ENCODE assay signal across 10 cellular contexts in genomic region chr11:32454993-32455392, GRCh38. TPM values are rescaled to one million over a fixed set of nuclear protein-coding genes. Genes with fewer than 3 reads are reported as not detected.
"Had no signal": no experiment of that assay in that cellular context is flagged by ENCODE, and none has a peak within 500 bp of the region (broad histone marks: within the 10 kb centered on the region; RNA-seq: fewer than 3 reads in every experiment).

No MANE protein-coding gene starts in this region.

- H3K27ac ChIP-seq: KMS-11 had no signal

- ATAC-seq: GM23338 had no signal

- H3K4me3 ChIP-seq: GM23338 had no signal

- DNase-seq: H9, HCEC 1CT, HFFc6, IMR-90 had no signal

- H3K4me2 ChIP-seq: GM23338, KMS-11 had no signal

- H3K9ac ChIP-seq: KMS-11 had no signal

- H2AFZ ChIP-seq: GM23338 had no signal

- FAIRE-seq: H1, H54, HTR-8/SVneo had no signal

RNA-seq across cellular contexts. Expression of gene WT1, which starts 19.7 kb away (rescaled TPM):
- total RNA-seq: HFFc6, HT-29, IMR-90 had no signal
- polyA plus RNA-seq: GM23338, IMR-90 had no signal
